Comparison of ENCODE assay signal across 17 cellular contexts in the genomic region with DNA sequence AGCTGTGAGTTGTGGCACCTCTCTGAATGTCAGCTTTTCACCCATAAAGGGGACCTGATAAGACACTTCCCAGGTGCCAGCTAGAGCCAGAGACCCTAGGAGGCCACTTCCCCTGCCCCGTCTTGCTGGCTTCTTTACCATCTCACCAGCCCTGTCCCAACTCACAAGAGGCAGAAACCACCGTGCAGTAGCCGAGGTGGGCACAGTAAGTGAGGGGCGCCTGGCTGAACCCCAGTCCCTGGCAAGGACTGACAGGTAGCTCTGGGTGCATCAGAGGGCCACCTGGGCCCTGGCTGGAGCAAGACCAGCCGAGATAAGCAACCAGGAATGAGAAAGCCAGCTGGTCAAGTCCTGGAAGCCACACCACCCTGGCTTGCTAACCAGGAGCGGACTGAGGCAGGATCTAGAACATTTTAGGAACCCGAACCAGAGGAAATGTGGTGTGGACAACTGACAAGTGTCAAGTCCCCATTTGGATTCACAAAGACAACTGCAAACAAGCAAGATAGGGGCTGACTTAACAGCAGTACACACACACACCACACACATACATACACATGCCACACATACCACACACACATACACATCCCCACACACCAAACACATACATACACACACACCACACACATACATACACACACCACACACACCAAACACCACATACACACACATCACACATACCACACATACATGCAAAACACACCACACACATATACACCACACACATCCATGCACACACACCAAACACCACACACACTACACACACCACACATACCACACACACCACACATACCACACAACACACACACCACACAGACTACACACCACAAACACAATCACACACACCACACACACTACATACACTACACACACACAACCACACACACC. TPM values are rescaled to one million over a fixed set of nuclear protein-coding genes. Genes with fewer than 3 reads are reported as not detected.
DNase-seq lines count a peak whose midpoint lies in the region; ATAC-seq and TF ChIP-seq lines count a peak whose summit lies in the region.
"Had no signal": no experiment of that assay in that cellular context is flagged by ENCODE, and none has a peak within 500 bp of the region (broad histone marks: within the 10 kb centered on the region; RNA-seq: fewer than 3 reads in every experiment).

No MANE protein-coding gene starts in this region.

- H3K27ac ChIP-seq in spleen: no peak overlapping the region
- H3K27ac ChIP-seq: VCaP had no signal

- H3K27ac Mint-ChIP-seq in activated naive CD8-positive, alpha-beta T cell treated with anti-CD3 and anti-CD28 coated beads, Interleukin-2, amount 10 ng/mL, durations not matched to agents 7 days and 5 days: peak overlapping the region; percentile 20
- no peak overlapping the region for H3K27ac Mint-ChIP-seq in activated naive CD8-positive, alpha-beta T cell treated with anti-CD3 and anti-CD28 coated beads for 36 hours
- H3K27ac Mint-ChIP-seq: memory B cell had no signal

- no peaks in the 10 kb centered on the region for H3K36me3 Mint-ChIP-seq in activated naive CD8-positive, alpha-beta T cell treated with anti-CD3 and anti-CD28 coated beads, Interleukin-2, amount 10 ng/mL, durations not matched to agents 7 days and 5 days
- no peaks in the 10 kb centered on the region for H3K36me3 Mint-ChIP-seq in activated naive CD8-positive, alpha-beta T cell treated with anti-CD3 and anti-CD28 coated beads for 36 hours
- H3K36me3 Mint-ChIP-seq: CD8-positive, alpha-beta memory T cell; memory B cell had no signal

- WGBS in spleen, 5 donors: 60 to 75% (median 70%) methylated on average over 7 of the region's 7 CpGs

- no peaks in the 10 kb centered on the region for H3K4me1 ChIP-seq in spleen

- no peaks in the 10 kb centered on the region for H3K4me1 Mint-ChIP-seq in activated naive CD8-positive, alpha-beta T cell treated with anti-CD3 and anti-CD28 coated beads, Interleukin-2, amount 10 ng/mL, durations not matched to agents 7 days and 5 days
- no peaks in the 10 kb centered on the region for H3K4me1 Mint-ChIP-seq in activated naive CD8-positive, alpha-beta T cell treated with anti-CD3 and anti-CD28 coated beads for 36 hours
- H3K4me1 Mint-ChIP-seq: CD8-positive, alpha-beta memory T cell; memory B cell had no signal

- H3K4me3 ChIP-seq in NB4 (ENCODE audit: low read depth, low read length): no peak overlapping the region
- H3K4me3 ChIP-seq in spleen: no peak overlapping the region

- H3K9me3 Mint-ChIP-seq in activated naive CD8-positive, alpha-beta T cell treated with anti-CD3 and anti-CD28 coated beads, Interleukin-2, amount 10 ng/mL, durations not matched to agents 7 days and 5 days: no peaks in the 10 kb centered on the region
- no peaks in the 10 kb centered on the region for H3K9me3 Mint-ChIP-seq in activated naive CD8-positive, alpha-beta T cell treated with anti-CD3 and anti-CD28 coated beads for 36 hours
- H3K9me3 Mint-ChIP-seq: CD8-positive, alpha-beta memory T cell; memory B cell had no signal

- no peak overlapping the region for H3K4me3 Mint-ChIP-seq in activated naive CD8-positive, alpha-beta T cell treated with anti-CD3 and anti-CD28 coated beads, Interleukin-2, amount 10 ng/mL, durations not matched to agents 7 days and 5 days
- no peak overlapping the region for H3K4me3 Mint-ChIP-seq in activated naive CD8-positive, alpha-beta T cell treated with anti-CD3 and anti-CD28 coated beads for 36 hours
- H3K4me3 Mint-ChIP-seq: CD8-positive, alpha-beta memory T cell; memory B cell had no signal

- no peaks in the 10 kb centered on the region for H3K9me3 ChIP-seq in spleen

- no peak for ATAC-seq in activated naive CD8-positive, alpha-beta T cell treated with anti-CD3 and anti-CD28 coated beads, Interleukin-2, amount 10 ng/mL, durations not matched to agents 7 days and 5 days (ENCODE audit: low read depth)
- no peak for ATAC-seq in GM21528 (IDR thresholded peaks at IDR 0.05; ENCODE audit: low FRiP score, unreplicated experiment)

- no peaks in the 10 kb centered on the region for H3K27me3 Mint-ChIP-seq in activated naive CD8-positive, alpha-beta T cell treated with anti-CD3 and anti-CD28 coated beads, Interleukin-2, amount 10 ng/mL, durations not matched to agents 7 days and 5 days
- H3K27me3 Mint-ChIP-seq in activated naive CD8-positive, alpha-beta T cell treated with anti-CD3 and anti-CD28 coated beads for 36 hours: no peaks in the 10 kb centered on the region
- H3K27me3 Mint-ChIP-seq: memory B cell had no signal

- H3K36me3 ChIP-seq in spleen: no peaks in the 10 kb centered on the region

- intact Hi-C loops in spleen (cut with DNase I; ENCODE audit: low total_unique reads): no loop called here

- H3K27me3 ChIP-seq in spleen (replicated peaks in 1 of 7): peaks cover 0 to 14% (median 0%) of the 10 kb centered on the region in 7 donors

- no peak for DNase-seq in activated naive CD8-positive, alpha-beta T cell treated with anti-CD3 and anti-CD28 coated beads, Interleukin-2, amount 10 ng/mL, durations not matched to agents 7 days and 5 days
- no peak for DNase-seq in activated naive CD8-positive, alpha-beta T cell treated with anti-CD3 and anti-CD28 coated beads for 36 hours
- DNase-seq in NB4 (ENCODE audit: low read depth) (peak; percentile 23), erythroblast (lab: John Stamatoyannopoulos, UW) (peak; percentile 17 to 39), spleen (peak; percentile 60), NCI-H1930 (lab: John Stamatoyannopoulos, UW) (no peak), SHP77 (lab: John Stamatoyannopoulos, UW) (no peak)
- DNase-seq: activated effector memory CD4-positive, alpha-beta T cell treated with Interleukin-2 at 50 U/mL for 16 hours; CD8-positive, alpha-beta memory T cell; GDM1; glutamatergic neuron; NCI-H1105 treated with DMSO at 0.1 percent for 48 hours; NCI-H748 treated with DMSO at 0.1 percent for 48 hours; substantia nigra had no signal

- TF ChIP-seq POLR2A in NB4 (IDR thresholded peaks at IDR 0.05; ENCODE audit: extremely low read depth, insufficient read length) (no peak), erythroblast (IDR thresholded peaks at IDR 0.05; ENCODE audit: low read length) (no peak), spleen (IDR thresholded peaks at IDR 0.05) (no peak)

- POLR2A ChIA-PET in activated naive CD8-positive, alpha-beta T cell treated with anti-CD3 and anti-CD28 coated beads, Interleukin-2, amount 10 ng/mL, durations not matched to agents 7 days and 5 days (lab: Charles Lee): no interaction called here

- no peak for TF ChIP-seq CTCF in NB4 (IDR thresholded peaks at IDR 0.05; ENCODE audit: low read depth, low read length)
- TF ChIP-seq CTCF in spleen (IDR thresholded peaks at IDR 0.05 in 8 of 11, conservative IDR thresholded peaks at IDR 0.05 in 3 of 11): no peak

RNA-seq across cellular contexts. Expression of a gene that starts 20.8 kb away (rescaled TPM):
- not detected for total RNA-seq in activated naive CD8-positive, alpha-beta T cell treated with anti-CD3 and anti-CD28 coated beads, Interleukin-2, amount 10 ng/mL, durations not matched to agents 7 days and 5 days
- 1 to 10 TPM in 1 of 2 experiments, under 1 TPM in 1; 0.46 to 1.1 TPM for total RNA-seq in activated naive CD8-positive, alpha-beta T cell treated with anti-CD3 and anti-CD28 coated beads for 36 hours
- 1 to 10 TPM in 1 of 7 donors, under 1 TPM in 4, not detected in 2; 0.09 to 1.6 (median 0.19) TPM for total RNA-seq in spleen
- under 1 TPM; 0.11 to 0.45 (median 0.20) TPM for polyA plus RNA-seq in spleen
- polyA plus RNA-seq: CD8-positive, alpha-beta memory T cell had no signal

Comparison
In these comparisons a context has a peak if more than half of its experiments do, and no peak if none do; other contexts are left out.
1. DNase-seq: peak in NB4 (single experiment), erythroblast (2 of 2) and spleen (single experiment); none in activated naive CD8-positive, alpha-beta T cell treated with anti-CD3 and anti-CD28 coated beads, Interleukin-2, amount 10 ng/mL, durations not matched to agents 7 days and 5 days (single experiment), activated naive CD8-positive, alpha-beta T cell treated with anti-CD3 and anti-CD28 coated beads for 36 hours (single experiment), NCI-H1930 (0 of 2) and SHP77 (0 of 2).